ENCODE assay signal across 18 cellular contexts in the genomic region with DNA sequence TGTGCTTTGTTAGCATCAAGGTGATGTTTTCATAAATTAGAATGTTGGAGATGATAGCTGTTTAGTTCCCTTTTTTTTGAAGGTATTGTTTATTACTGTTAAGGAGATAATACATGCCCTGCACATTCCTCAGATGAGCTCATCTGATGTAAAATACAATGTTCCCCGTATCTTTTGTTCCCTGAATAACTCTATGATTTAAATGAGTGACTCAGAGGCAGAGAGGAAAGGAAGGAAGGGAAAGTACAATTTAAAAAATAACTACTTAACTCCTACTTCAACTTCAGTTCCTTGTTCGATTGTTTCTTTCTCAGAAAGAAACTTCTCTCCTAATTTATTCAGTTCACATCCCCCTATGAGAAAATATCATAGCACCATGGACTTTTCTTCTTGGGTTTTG.
A peak's percentile ranks its signal among the peaks of the same experiment; 100 is the strongest.
DNase-seq lines count a peak whose midpoint lies in the region; ATAC-seq and TF ChIP-seq lines count a peak whose summit lies in the region.
"Had no signal": no experiment of that assay in that cellular context is flagged by ENCODE, and none has a peak within 500 bp of the region (broad histone marks: within the 10 kb centered on the region; RNA-seq: fewer than 3 reads in every experiment).

No MANE protein-coding gene starts in this region.

- no peak overlapping the region for H2BK5ac ChIP-seq in trophoblast cell (ENCODE audit: low read depth, low read length, poor library complexity)

- TF ChIP-seq CTCF in RWPE2 (IDR thresholded peaks at IDR 0.05; ENCODE audit: poor library complexity, severe bottlenecking) (no peak), epithelial cell of esophagus (IDR thresholded peaks at IDR 0.05; ENCODE audit: insufficient read depth, low read depth, low read length, missing control alignments) (no peak), heart left ventricle (IDR thresholded peaks at IDR 0.05) (no peak)

- H2BK120ac ChIP-seq in trophoblast cell (ENCODE audit: insufficient read depth, low read length, poor library complexity) = no peak overlapping the region

- H4K12ac ChIP-seq in trophoblast cell (ENCODE audit: low read depth, low read length) = no peak overlapping the region

- H3K9me3 Mint-ChIP-seq in T-helper 2 cell treated with Interferon-gamma antibody and Interleukin-4, amounts not matched to agents 5 μg/mL and 100 μg/mL, for 36 hours = peaks cover 4% of the 10 kb centered on the region

- DNase-seq in GM03348 (ENCODE audit: low spot score) = peak; percentile 42
- no peak for DNase-seq in RWPE2 (ENCODE audit: low spot score)
- peak; percentile 74 for DNase-seq in epithelial cell of esophagus (ENCODE audit: low read depth)
- DNase-seq in trophoblast cell = no peak
- no peak for DNase-seq in SHP77 treated with DMSO at 0.1 percent for 48 hours (lab: John Stamatoyannopoulos, UW)
- no peak for DNase-seq in heart left ventricle
- no peak for DNase-seq in T-helper 2 cell treated with Interferon-gamma antibody and Interleukin-4, amounts not matched to agents 5 μg/mL and 100 μg/mL, for 36 hours (ENCODE audit: low spot score)
- DNase-seq in MV-4-11 (lab: John Stamatoyannopoulos, UW) = no peak
- DNase-seq: activated CD4-positive, alpha-beta T cell treated with anti-CD3 and anti-CD28 coated beads for 48 hours; colonic mucosa; DMS79; KBM-7; NCI-H1105; NCI-H69; PC-3; upper lobe of right lung had no signal

- no peaks in the 10 kb centered on the region for H3K36me3 Mint-ChIP-seq in T-helper 2 cell treated with Interferon-gamma antibody and Interleukin-4, amounts not matched to agents 5 μg/mL and 100 μg/mL, for 36 hours (ENCODE audit: low read depth)

- H3K9ac ChIP-seq in trophoblast cell (ENCODE audit: low read length) = no peak overlapping the region

- H4K91ac ChIP-seq in trophoblast cell (ENCODE audit: low read depth, low read length) = no peak overlapping the region

- H3K27ac ChIP-seq in RWPE2 (ENCODE audit: poor library complexity, severe bottlenecking) = peak overlapping the region; percentile 93
- peak overlapping the region; percentile 44 for H3K27ac ChIP-seq in trophoblast cell (ENCODE audit: low read depth, low read length)
- no peak overlapping the region for H3K27ac ChIP-seq in heart left ventricle
- H3K27ac ChIP-seq: colonic mucosa, HL-60, upper lobe of right lung had no signal

- no CpG with 5 or more reads among the region's 2 CpGs for WGBS in trophoblast cell (ENCODE audit: extremely low coverage, insufficient coverage, insufficient read length)
- 45 to 51% (median 47%) methylated on average over 2 of the region's 2 CpGs for WGBS in heart left ventricle, 4 donors

- H3K18ac ChIP-seq in trophoblast cell (ENCODE audit: low read length) = no peak overlapping the region

- peaks cover 5% of the 10 kb centered on the region for H3K79me2 ChIP-seq in trophoblast cell (ENCODE audit: control insufficient read depth, insufficient read depth, low read length, poor library complexity)

- intact Hi-C loops in heart left ventricle (cut with DNase I) = no loop called here

- H3K14ac ChIP-seq in trophoblast cell (ENCODE audit: low read length) = no peak overlapping the region

- H3K4me3 Mint-ChIP-seq in T-helper 2 cell treated with Interferon-gamma antibody and Interleukin-4, amounts not matched to agents 5 μg/mL and 100 μg/mL, for 36 hours = no peak overlapping the region

- H3K4me1 ChIP-seq in RWPE2 (ENCODE audit: insufficient read depth, poor library complexity, severe bottlenecking) (peaks cover 32% of the 10 kb centered on the region), trophoblast cell (ENCODE audit: control insufficient read depth in 1 of 2, insufficient read depth in 2 of 2, low read length in 2 of 2) (peaks cover 10 to 12% of the 10 kb centered on the region in 2 experiments), heart left ventricle (no peaks in the 10 kb centered on the region)
- H3K4me1 ChIP-seq: colonic mucosa, upper lobe of right lung had no signal

- H3K27me3 ChIP-seq in RWPE2 (ENCODE audit: insufficient read depth, poor library complexity, severe bottlenecking) (no peaks in the 10 kb centered on the region), trophoblast cell (ENCODE audit: insufficient read depth, low read length) (no peaks in the 10 kb centered on the region), heart left ventricle (peaks cover 0 to 3% (median 0%) of the 10 kb centered on the region in 9 donors)
- H3K27me3 ChIP-seq: colonic mucosa, upper lobe of right lung had no signal

- H3K4me3 ChIP-seq in RWPE2 (ENCODE audit: severe bottlenecking) (no peak overlapping the region), epithelial cell of esophagus (ENCODE audit: low read length) (no peak overlapping the region), trophoblast cell (ENCODE audit: low read depth, low read length) (no peak overlapping the region), heart left ventricle (no peak overlapping the region)
- H3K4me3 ChIP-seq: colonic mucosa, upper lobe of right lung had no signal

- no peak overlapping the region for H4K8ac ChIP-seq in trophoblast cell (ENCODE audit: low read depth, low read length)

- no peaks in the 10 kb centered on the region for H3K9me3 ChIP-seq in RWPE2 (ENCODE audit: severe bottlenecking)
- peaks cover 2% of the 10 kb centered on the region for H3K9me3 ChIP-seq in trophoblast cell (ENCODE audit: insufficient read depth, low read depth, low read length)
- peaks cover 0 to 27% (median 9%) of the 10 kb centered on the region in 12 donors for H3K9me3 ChIP-seq in heart left ventricle
- H3K9me3 ChIP-seq: colonic mucosa, upper lobe of right lung had no signal

- no peak overlapping the region for H2BK12ac ChIP-seq in trophoblast cell (ENCODE audit: low read length)

- H3K4ac ChIP-seq in trophoblast cell (ENCODE audit: low read depth, low read length) = no peak overlapping the region

- H3K4me2 ChIP-seq in trophoblast cell (ENCODE audit: low read length) = no peak overlapping the region

- no peak overlapping the region for H2AFZ ChIP-seq in trophoblast cell (ENCODE audit: insufficient read depth, low read length, poor library complexity)

- no peak for TF ChIP-seq POLR2A in heart left ventricle (IDR thresholded peaks at IDR 0.05)

- no peaks in the 10 kb centered on the region for H3K4me1 Mint-ChIP-seq in T-helper 2 cell treated with Interferon-gamma antibody and Interleukin-4, amounts not matched to agents 5 μg/mL and 100 μg/mL, for 36 hours (ENCODE audit: low read depth)

- H2AK5ac ChIP-seq in trophoblast cell (ENCODE audit: low read length) = no peak overlapping the region

- no peaks in the 10 kb centered on the region for H3K27me3 Mint-ChIP-seq in T-helper 2 cell treated with Interferon-gamma antibody and Interleukin-4, amounts not matched to agents 5 μg/mL and 100 μg/mL, for 36 hours (ENCODE audit: low read depth)

- H3K79me1 ChIP-seq in trophoblast cell (ENCODE audit: low read length) = peaks cover 28% of the 10 kb centered on the region

- no peaks in the 10 kb centered on the region for H3K36me3 ChIP-seq in RWPE2 (ENCODE audit: low read depth)
- peaks cover 0 to 4% of the 10 kb centered on the region in 2 experiments for H3K36me3 ChIP-seq in trophoblast cell (ENCODE audit: control insufficient read depth in 1 of 2, insufficient read depth in 2 of 2, low read length in 2 of 2)
- no peaks in the 10 kb centered on the region for H3K36me3 ChIP-seq in heart left ventricle
- H3K36me3 ChIP-seq: colonic mucosa, upper lobe of right lung had no signal

- ATAC-seq in RWPE2 (ENCODE audit: low read depth) (peak; percentile 69), heart left ventricle (no peak)
- ATAC-seq: PC-3, sciatic nerve, upper lobe of right lung had no signal

- no peak overlapping the region for H3K27ac Mint-ChIP-seq in T-helper 2 cell treated with Interferon-gamma antibody and Interleukin-4, amounts not matched to agents 5 μg/mL and 100 μg/mL, for 36 hours

- H3K23ac ChIP-seq in trophoblast cell (ENCODE audit: low read length) = no peak overlapping the region

Comparison
In these comparisons a context has a peak if more than half of its experiments do, and no peak if none do; other contexts are left out.
1. DNase-seq: peak in GM03348 (single experiment) and epithelial cell of esophagus (single experiment); none in RWPE2 (single experiment), trophoblast cell (0 of 2), SHP77 treated with DMSO at 0.1 percent for 48 hours (single experiment), heart left ventricle (0 of 5), T-helper 2 cell treated with Interferon-gamma antibody and Interleukin-4, amounts not matched to agents 5 μg/mL and 100 μg/mL, for 36 hours (single experiment) and MV-4-11 (single experiment).
2. H3K27ac ChIP-seq: peak in RWPE2 (single experiment) and trophoblast cell (single experiment); none in heart left ventricle (0 of 12).